ENCODE assay signal across 11 cellular contexts in genomic region chr10:86225098-86225782, GRCh38.
DNase-seq lines count a peak whose midpoint lies in the region; ATAC-seq and TF ChIP-seq lines count a peak whose summit lies in the region.
"Had no signal": no experiment of that assay in that cellular context is flagged by ENCODE, and none has a peak within 500 bp of the region (broad histone marks: within the 10 kb centered on the region; RNA-seq: fewer than 3 reads in every experiment).

No MANE protein-coding gene starts in this region.

- H3K9me3 Mint-ChIP-seq in activated T-helper 1 cell treated with anti-CD3 and anti-CD28 coated beads, Interleukin-12 subunit alpha, Interleukin-12 subunit beta, Interleukin-2, Interleukin-4 antibody, amounts not matched to agents 30 ng/mL and 10 ng/mL and 1 ng/mL, durations not matched to agents 14 hours and 24 hours and 36 hours: no peaks in the 10 kb centered on the region
- H3K9me3 Mint-ChIP-seq in endothelial cell (ENCODE audit: unreplicated experiment): no peaks in the 10 kb centered on the region

- H3K4me3 Mint-ChIP-seq in activated T-helper 1 cell treated with anti-CD3 and anti-CD28 coated beads, Interleukin-12 subunit alpha, Interleukin-12 subunit beta, Interleukin-2, Interleukin-4 antibody, amounts not matched to agents 30 ng/mL and 10 ng/mL and 1 ng/mL, durations not matched to agents 14 hours and 24 hours and 36 hours: no peak overlapping the region
- no peak overlapping the region for H3K4me3 Mint-ChIP-seq in endothelial cell (ENCODE audit: unreplicated experiment)

- TF ChIP-seq CTCF in AG09309 (IDR thresholded peaks at IDR 0.05; ENCODE audit: control insufficient read depth, insufficient read depth, low read depth, low read length, missing control alignments): no peak
- TF ChIP-seq CTCF in foreskin fibroblast (IDR thresholded peaks at IDR 0.05; ENCODE audit: low read depth, low read length): no peak
- TF ChIP-seq CTCF in endothelial cell (IDR thresholded peaks at IDR 0.05; ENCODE audit: unreplicated experiment): no peak

- DNase-seq in AG09309 (ENCODE audit: low read depth): peak; percentile 29
- peak; percentile 49 for DNase-seq in SW480 (ENCODE audit: low spot score)
- DNase-seq in foreskin fibroblast: peak; percentile 1 to 6
- no peak for DNase-seq in NCI-H446 treated with DMSO at 0.1 percent for 48 hours (lab: John Stamatoyannopoulos, UW)
- DNase-seq in activated T-helper 1 cell treated with anti-CD3 and anti-CD28 coated beads, Interleukin-12 subunit alpha, Interleukin-12 subunit beta, Interleukin-2, Interleukin-4 antibody, amounts not matched to agents 30 ng/mL and 10 ng/mL and 1 ng/mL, durations not matched to agents 14 hours and 24 hours and 36 hours (ENCODE audit: low spot score): no peak
- no peak for DNase-seq in endothelial cell (ENCODE audit: low spot score)
- DNase-seq: activated CD4-positive, alpha-beta T cell treated with anti-CD3 and anti-CD28 coated beads for 1 hour; amniotic stem cell had no signal

- ATAC-seq in HG02870 (IDR thresholded peaks at IDR 0.05; ENCODE audit: unreplicated experiment) (peak; percentile 37), HG03521 (IDR thresholded peaks at IDR 0.05; ENCODE audit: unreplicated experiment) (no peak)

- H3K4me1 Mint-ChIP-seq in activated T-helper 1 cell treated with anti-CD3 and anti-CD28 coated beads, Interleukin-12 subunit alpha, Interleukin-12 subunit beta, Interleukin-2, Interleukin-4 antibody, amounts not matched to agents 30 ng/mL and 10 ng/mL and 1 ng/mL, durations not matched to agents 14 hours and 24 hours and 36 hours (ENCODE audit: low read depth): no peaks in the 10 kb centered on the region
- H3K4me1 Mint-ChIP-seq in endothelial cell (ENCODE audit: unreplicated experiment): peaks cover 3% of the 10 kb centered on the region

- H3K27ac Mint-ChIP-seq in activated T-helper 1 cell treated with anti-CD3 and anti-CD28 coated beads, Interleukin-12 subunit alpha, Interleukin-12 subunit beta, Interleukin-2, Interleukin-4 antibody, amounts not matched to agents 30 ng/mL and 10 ng/mL and 1 ng/mL, durations not matched to agents 14 hours and 24 hours and 36 hours: no peak overlapping the region
- H3K27ac Mint-ChIP-seq in endothelial cell (ENCODE audit: unreplicated experiment): no peak overlapping the region

- no peaks in the 10 kb centered on the region for H3K36me3 Mint-ChIP-seq in activated T-helper 1 cell treated with anti-CD3 and anti-CD28 coated beads, Interleukin-12 subunit alpha, Interleukin-12 subunit beta, Interleukin-2, Interleukin-4 antibody, amounts not matched to agents 30 ng/mL and 10 ng/mL and 1 ng/mL, durations not matched to agents 14 hours and 24 hours and 36 hours (ENCODE audit: low read depth)
- no peaks in the 10 kb centered on the region for H3K36me3 Mint-ChIP-seq in endothelial cell (ENCODE audit: low read depth, unreplicated experiment)

- no peaks in the 10 kb centered on the region for H3K27me3 Mint-ChIP-seq in activated T-helper 1 cell treated with anti-CD3 and anti-CD28 coated beads, Interleukin-12 subunit alpha, Interleukin-12 subunit beta, Interleukin-2, Interleukin-4 antibody, amounts not matched to agents 30 ng/mL and 10 ng/mL and 1 ng/mL, durations not matched to agents 14 hours and 24 hours and 36 hours (ENCODE audit: insufficient read depth)
- H3K27me3 Mint-ChIP-seq in endothelial cell (ENCODE audit: unreplicated experiment): peaks cover 7% of the 10 kb centered on the region

- intact Hi-C loops in activated T-helper 1 cell treated with anti-CD3 and anti-CD28 coated beads, Interleukin-12 subunit alpha, Interleukin-12 subunit beta, Interleukin-2, Interleukin-4 antibody, amounts not matched to agents 30 ng/mL and 10 ng/mL and 1 ng/mL, durations not matched to agents 14 hours and 24 hours and 36 hours (cut with micrococcal nuclease): no loop called here

- H3K4me3 ChIP-seq in AG09309 (ENCODE audit: control insufficient read depth, low read depth, low read length) (no peak overlapping the region), foreskin fibroblast (ENCODE audit: low read depth in 1 of 2, low read length in 2 of 2) (no peak overlapping the region)
- H3K4me3 ChIP-seq: BLaER1 treated with 17β-estradiol and CSF1 and Interleukin-3, amounts not matched to agents 10 nM and 100 nM had no signal

Comparison
In these comparisons a context has a peak if more than half of its experiments do, and no peak if none do; other contexts are left out.
1. DNase-seq: peak in AG09309 (single experiment), SW480 (single experiment) and foreskin fibroblast (2 of 2); none in NCI-H446 treated with DMSO at 0.1 percent for 48 hours (single experiment), activated T-helper 1 cell treated with anti-CD3 and anti-CD28 coated beads, Interleukin-12 subunit alpha, Interleukin-12 subunit beta, Interleukin-2, Interleukin-4 antibody, amounts not matched to agents 30 ng/mL and 10 ng/mL and 1 ng/mL, durations not matched to agents 14 hours and 24 hours and 36 hours (single experiment) and endothelial cell (single experiment).